9 cellular contexts compared by ENCODE assay signal in the genomic region with DNA sequence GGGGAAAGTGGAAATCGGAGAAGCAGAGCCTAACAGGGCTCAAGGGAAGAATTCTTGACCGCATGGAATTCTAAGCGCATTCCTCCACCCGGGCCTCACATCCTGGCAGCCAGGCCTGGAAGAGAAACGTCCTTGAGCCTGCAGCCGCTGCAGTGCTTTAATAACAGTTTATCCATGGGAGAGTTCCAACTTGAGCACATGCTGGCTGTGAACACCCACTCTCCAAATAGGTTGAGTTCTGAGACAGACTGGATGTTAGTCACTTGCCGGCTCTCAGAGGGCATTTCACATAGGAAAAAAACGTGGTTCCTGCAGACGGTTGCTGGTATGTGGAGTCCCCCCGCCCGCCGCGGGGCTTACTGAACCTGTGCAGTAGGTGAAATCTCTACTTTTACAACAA.
DNase-seq lines count a peak whose midpoint lies in the region; ATAC-seq and TF ChIP-seq lines count a peak whose summit lies in the region.
"Had no signal": no experiment of that assay in that cellular context is flagged by ENCODE, and none has a peak within 500 bp of the region (broad histone marks: within the 10 kb centered on the region; RNA-seq: fewer than 3 reads in every experiment).

No MANE protein-coding gene starts in this region.

- ATAC-seq in body of pancreas (peak; percentile 78), GM19455 (IDR thresholded peaks at IDR 0.05; ENCODE audit: unreplicated experiment) (no peak)

- H3K4me1 ChIP-seq in body of pancreas: peaks cover 53% of the 10 kb centered on the region
- peaks cover 55% of the 10 kb centered on the region for H3K4me1 ChIP-seq in suprapubic skin
- H3K4me1 ChIP-seq in spleen: peaks cover 43 to 67% (median 59%) of the 10 kb centered on the region in 6 donors

- TF ChIP-seq EP300 in suprapubic skin (IDR thresholded peaks at IDR 0.05): no peak

- H3K4me3 ChIP-seq in body of pancreas (no peak overlapping the region), suprapubic skin (no peak overlapping the region), spleen (no peak overlapping the region)

- WGBS in body of pancreas, 2 donors: 4 to 7% methylated on average over 13 of the region's 13 CpGs
- 23% methylated on average over 13 of the region's 13 CpGs for WGBS in suprapubic skin
- 39 to 66% (median 62%) methylated on average over 13 of the region's 13 CpGs for WGBS in spleen, 5 donors

- DNase-seq in HPDE6-E6E7 (ENCODE audit: extremely low spot score) (peak; percentile 66), body of pancreas (peak; percentile 70 to 86 (median 80)), inferior parietal cortex (ENCODE audit: extremely low spot score) (peak; percentile 52), suprapubic skin (ENCODE audit: low spot score in 2 of 2) (peak; percentile 81 to 88), spleen (no peak), cerebellar nuclear complex (lab: John Stamatoyannopoulos, UW) (no peak), cortex of kidney (lab: John Stamatoyannopoulos, UW) (no peak)
- DNase-seq: NCI-H1417 treated with DMSO at 0.1 percent for 48 hours had no signal

- H3K36me3 ChIP-seq in body of pancreas (replicated peaks in 1 of 2; ENCODE audit: insufficient read depth in 1 of 2, low read depth in 2 of 2) (no peaks in the 10 kb centered on the region), suprapubic skin (no peaks in the 10 kb centered on the region), spleen (no peaks in the 10 kb centered on the region)

- peak in 1 of 7 experiments; percentile 4 for TF ChIP-seq CTCF in body of pancreas (IDR thresholded peaks at IDR 0.05)
- TF ChIP-seq CTCF in suprapubic skin (IDR thresholded peaks at IDR 0.05): no peak
- TF ChIP-seq CTCF in spleen (IDR thresholded peaks at IDR 0.05 in 8 of 11, conservative IDR thresholded peaks at IDR 0.05 in 3 of 11): no peak

- H3K27me3 ChIP-seq in body of pancreas: no peaks in the 10 kb centered on the region
- H3K27me3 ChIP-seq in suprapubic skin: no peaks in the 10 kb centered on the region
- peaks cover 0 to 17% (median 0%) of the 10 kb centered on the region in 7 donors for H3K27me3 ChIP-seq in spleen (replicated peaks in 1 of 7)

- H3K27ac ChIP-seq in body of pancreas (peak overlapping the region in 3 of 4 donors; percentile 40 to 71 (median 58)), suprapubic skin (no peak overlapping the region), spleen (peak overlapping the region in 4 of 8 donors; percentile 15 to 55 (median 30))

- TF ChIP-seq POLR2A in body of pancreas (IDR thresholded peaks at IDR 0.05): peak in 2 of 3 donors; percentile 13 to 23
- TF ChIP-seq POLR2A in suprapubic skin (IDR thresholded peaks at IDR 0.05): no peak
- TF ChIP-seq POLR2A in spleen (IDR thresholded peaks at IDR 0.05): no peak

- no peaks in the 10 kb centered on the region for H3K9me3 ChIP-seq in body of pancreas
- H3K9me3 ChIP-seq in suprapubic skin: no peaks in the 10 kb centered on the region
- no peaks in the 10 kb centered on the region for H3K9me3 ChIP-seq in spleen

- intact Hi-C loops in body of pancreas (cut with DNase I) (loop anchor here (5.0 kb wide), 1 partner anchor 166 kb away; a partner anchor contains a TSS), spleen (cut with DNase I; ENCODE audit: low total_unique reads) (loop anchor here (2.0 to 10.0 kb wide), 2 partner anchors 221 to 493 kb away; no protein-coding TSS in a partner anchor)

Comparison
In these comparisons a context has a peak if more than half of its experiments do, and no peak if none do; other contexts are left out.
1. DNase-seq: peak in HPDE6-E6E7 (single experiment), body of pancreas (4 of 4), inferior parietal cortex (single experiment) and suprapubic skin (2 of 2); none in spleen (single experiment), cerebellar nuclear complex (0 of 2) and cortex of kidney (single experiment).
2. POLR2A ChIP-seq: peak in body of pancreas (2 of 3); none in suprapubic skin (0 of 2) and spleen (0 of 3).